ENCODE assay signal across 13 cellular contexts in genomic region chr16:2038359-2039285, GRCh38. TPM values are rescaled to one million over a fixed set of nuclear protein-coding genes. Genes with fewer than 3 reads are reported as not detected.
DNase-seq lines count a peak whose midpoint lies in the region; ATAC-seq and TF ChIP-seq lines count a peak whose summit lies in the region.
"Had no signal": no experiment of that assay in that cellular context is flagged by ENCODE, and none has a peak within 500 bp of the region (broad histone marks: within the 10 kb centered on the region; RNA-seq: fewer than 3 reads in every experiment).

No MANE protein-coding gene starts in this region.

- no peak for TF ChIP-seq POLR2A in esophagus muscularis mucosa (IDR thresholded peaks at IDR 0.05; ENCODE audit: low read depth)
- no peak for TF ChIP-seq POLR2A in upper lobe of left lung (IDR thresholded peaks at IDR 0.05)

- H3K4me1 Mint-ChIP-seq in nephron = peaks cover 36% of the 10 kb centered on the region
- H3K4me1 Mint-ChIP-seq: activated CD4-positive, alpha-beta T cell treated with anti-CD3 and anti-CD28 coated beads, Interleukin-2, amount 10 ng/mL, durations not matched to agents 24 days and 14 days had no signal

- H3K27me3 ChIP-seq in SJCRH30 = no peaks in the 10 kb centered on the region
- no peaks in the 10 kb centered on the region for H3K27me3 ChIP-seq in esophagus muscularis mucosa
- H3K27me3 ChIP-seq in upper lobe of left lung = no peaks in the 10 kb centered on the region

- no peaks in the 10 kb centered on the region for H3K9me3 ChIP-seq in SJCRH30 (replicated peaks)
- no peaks in the 10 kb centered on the region for H3K9me3 ChIP-seq in esophagus muscularis mucosa
- H3K9me3 ChIP-seq in upper lobe of left lung = no peaks in the 10 kb centered on the region

- H3K27me3 Mint-ChIP-seq in nephron (ENCODE audit: low read depth) = no peaks in the 10 kb centered on the region
- H3K27me3 Mint-ChIP-seq: activated CD4-positive, alpha-beta T cell treated with anti-CD3 and anti-CD28 coated beads, Interleukin-2, amount 10 ng/mL, durations not matched to agents 24 days and 14 days; naive thymus-derived CD4-positive, alpha-beta T cell; stimulated activated naive CD8-positive, alpha-beta T cell treated with anti-CD3 and anti-CD28 coated beads, Interleukin-15, Interleukin-2, amounts not matched to agents 100 ng/mL and 50 ng/mL, for 24 hours had no signal

- H3K27ac ChIP-seq in SJCRH30 (peak overlapping the region; percentile 73), esophagus muscularis mucosa (replicated peaks in 1 of 4) (peak overlapping the region; percentile 83 to 92 (median 86)), upper lobe of left lung (peak overlapping the region; percentile 90 to 97 (median 95))

- ATAC-seq in upper lobe of left lung (ENCODE audit: low FRiP score in 2 of 2) (no peak), HG02763 (IDR thresholded peaks at IDR 0.05; ENCODE audit: unreplicated experiment) (no peak), GM18519 (IDR thresholded peaks at IDR 0.05; ENCODE audit: low FRiP score, unreplicated experiment) (no peak)
- ATAC-seq: naive thymus-derived CD4-positive, alpha-beta T cell had no signal

- TF ChIP-seq EP300 in esophagus muscularis mucosa (IDR thresholded peaks at IDR 0.05) (no peak), upper lobe of left lung (IDR thresholded peaks at IDR 0.05) (no peak)

- H3K4me3 ChIP-seq in SJCRH30 (no peak overlapping the region), esophagus muscularis mucosa (peak overlapping the region; percentile 8 to 34 (median 16)), upper lobe of left lung (peak overlapping the region in 3 of 4 donors; percentile 6 to 83 (median 57))

- no peak for DNase-seq in SJCRH30
- DNase-seq in esophagus muscularis mucosa (ENCODE audit: extremely low spot score) = no peak
- peak in 1 of 2 donors; percentile 84 for DNase-seq in upper lobe of left lung
- no peak for DNase-seq in central memory CD4-positive, alpha-beta T cell
- DNase-seq: activated CD4-positive, alpha-beta T cell treated with anti-CD3 and anti-CD28 coated beads, Interleukin-2, amount 10 ng/mL, durations not matched to agents 24 days and 14 days; activated naive CD4-positive, alpha-beta T cell; naive thymus-derived CD4-positive, alpha-beta T cell; NCI-H2227 treated with DMSO at 0.1 percent for 48 hours; stimulated activated CD4-positive, alpha-beta T cell treated with anti-CD3 and anti-CD28 coated beads, Interleukin-1b, Interleukin-23, amount 100 ng/mL, for 48 hours had no signal

- H3K36me3 ChIP-seq in SJCRH30 (no peaks in the 10 kb centered on the region), esophagus muscularis mucosa (peaks cover 0 to 54% (median 20%) of the 10 kb centered on the region in 4 donors), upper lobe of left lung (peaks cover 0 to 53% (median 15%) of the 10 kb centered on the region in 4 donors)

- intact Hi-C loops in esophagus muscularis mucosa (cut with DNase I) = no loop called here

- no peak for TF ChIP-seq CTCF in esophagus muscularis mucosa (IDR thresholded peaks at IDR 0.05)
- TF ChIP-seq CTCF in nephron (IDR thresholded peaks at IDR 0.05; ENCODE audit: unreplicated experiment in 3 of 3) = no peak
- no peak for TF ChIP-seq CTCF in upper lobe of left lung (IDR thresholded peaks at IDR 0.05)

- 62% methylated on average over 33 of the region's 41 CpGs for WGBS in esophagus muscularis mucosa
- WGBS in upper lobe of left lung, 2 donors = 57 to 66% methylated on average over 7 to 40 of the region's 41 CpGs

- no peaks in the 10 kb centered on the region for H3K36me3 Mint-ChIP-seq in nephron (ENCODE audit: low read depth)
- H3K36me3 Mint-ChIP-seq: naive thymus-derived CD4-positive, alpha-beta T cell had no signal

- peak overlapping the region; percentile 98 to 100 (median 99) for H3K27ac Mint-ChIP-seq in nephron
- H3K27ac Mint-ChIP-seq: activated CD4-positive, alpha-beta T cell treated with anti-CD3 and anti-CD28 coated beads, Interleukin-2, amount 10 ng/mL, durations not matched to agents 24 days and 14 days; stimulated activated naive CD8-positive, alpha-beta T cell treated with anti-CD3 and anti-CD28 coated beads, Interleukin-15, Interleukin-2, amounts not matched to agents 100 ng/mL and 50 ng/mL, for 24 hours had no signal

- H3K9me3 Mint-ChIP-seq in nephron = no peaks in the 10 kb centered on the region
- H3K9me3 Mint-ChIP-seq: activated CD4-positive, alpha-beta T cell treated with anti-CD3 and anti-CD28 coated beads, Interleukin-2, amount 10 ng/mL, durations not matched to agents 24 days and 14 days; stimulated activated naive CD8-positive, alpha-beta T cell treated with anti-CD3 and anti-CD28 coated beads, Interleukin-15, Interleukin-2, amounts not matched to agents 100 ng/mL and 50 ng/mL, for 24 hours had no signal

- peaks cover 54% of the 10 kb centered on the region for H3K4me1 ChIP-seq in SJCRH30
- H3K4me1 ChIP-seq in esophagus muscularis mucosa = peaks cover 87 to 92% (median 89%) of the 10 kb centered on the region in 4 donors
- peaks cover 90 to 95% (median 93%) of the 10 kb centered on the region in 4 donors for H3K4me1 ChIP-seq in upper lobe of left lung

- peak overlapping the region; percentile 65 to 74 (median 69) for H3K4me3 Mint-ChIP-seq in nephron
- H3K4me3 Mint-ChIP-seq: activated CD4-positive, alpha-beta T cell treated with anti-CD3 and anti-CD28 coated beads, Interleukin-2, amount 10 ng/mL, durations not matched to agents 24 days and 14 days; naive thymus-derived CD4-positive, alpha-beta T cell; stimulated activated naive CD8-positive, alpha-beta T cell treated with anti-CD3 and anti-CD28 coated beads, Interleukin-15, Interleukin-2, amounts not matched to agents 100 ng/mL and 50 ng/mL, for 24 hours had no signal

RNA-seq across cellular contexts. Expression of gene NTHL1, which starts 9.0 kb away (rescaled TPM):
- total RNA-seq in SJCRH30 (2014; rRNA removed; shearing (Covaris generic)) = 16.6 and 17.5 TPM in 2 replicates
- total RNA-seq in esophagus muscularis mucosa (10 to 100 TPM; 11.8 to 25.2 (median 18.9) TPM), upper lobe of left lung (10 to 100 TPM; 17.8 to 43.6 (median 28.8) TPM)

RNA-seq across cellular contexts. Expression of gene TSC2, which starts 9.2 kb away (rescaled TPM):
- 32.0 and 37.1 TPM in 2 replicates for total RNA-seq in SJCRH30 (2014; rRNA removed; shearing (Covaris generic))
- 10 to 100 TPM; 41.3 to 71.7 (median 52.0) TPM for total RNA-seq in esophagus muscularis mucosa
- 100 to 1,000 TPM in 4 of 6 donors, 10 to 100 TPM in 2; 47.3 to 296 (median 118) TPM for total RNA-seq in upper lobe of left lung

RNA-seq across cellular contexts. Expression of gene NHERF2, which starts 11.9 kb away (rescaled TPM):
- 6.4 and 8.0 TPM in 2 replicates for total RNA-seq in SJCRH30 (2014; rRNA removed; shearing (Covaris generic))
- total RNA-seq in esophagus muscularis mucosa (100 to 1,000 TPM in 2 of 4 donors, 10 to 100 TPM in 2; 45.3 to 130 (median 88.3) TPM), upper lobe of left lung (100 to 1,000 TPM; 131 to 604 (median 283) TPM)

RNA-seq across cellular contexts. Expression of gene NPW, which starts 19.0 kb away (rescaled TPM):
- 1.6 TPM in 2 replicates for total RNA-seq in SJCRH30 (2014; rRNA removed; shearing (Covaris generic))
- total RNA-seq in esophagus muscularis mucosa = not detected
- under 1 TPM in 2 of 6 donors, not detected in 4; 0.67 to 0.80 TPM for total RNA-seq in upper lobe of left lung

RNA-seq across cellular contexts. Expression of gene ZNF598, which starts 29.0 kb away (rescaled TPM):
- 22.9 and 25.6 TPM in 2 replicates for total RNA-seq in SJCRH30 (2014; rRNA removed; shearing (Covaris generic))
- total RNA-seq in esophagus muscularis mucosa (10 to 100 TPM; 23.3 to 46.5 (median 34.9) TPM), upper lobe of left lung (10 to 100 TPM; 20.1 to 62.8 (median 41.7) TPM)
